In genomic region chr1:170149971-170150370, GRCh38 we compare ENCODE assay signal across 29 cellular contexts. TPM values are rescaled to one million over a fixed set of nuclear protein-coding genes. Genes with fewer than 3 reads are reported as not detected.
"Had no signal": no experiment of that assay in that cellular context is flagged by ENCODE, and none has a peak within 500 bp of the region (broad histone marks: within the 10 kb centered on the region; RNA-seq: fewer than 3 reads in every experiment).

No MANE protein-coding gene starts in this region.

- H3K4me1 Mint-ChIP-seq: activated CD4-positive, alpha-beta T cell treated with anti-CD3 and anti-CD28 coated beads, Interleukin-2, amount 10 ng/mL, durations not matched to agents 24 days and 14 days; central memory CD8-positive, alpha-beta T cell; memory B cell; naive B cell had no signal

- H3K4me1 ChIP-seq: breast epithelium, neural progenitor cell, sigmoid colon, spleen, tibial artery had no signal

- H3K36me3 Mint-ChIP-seq: neural progenitor cell had no signal

- H3K4me3 Mint-ChIP-seq: activated CD4-positive, alpha-beta T cell treated with anti-CD3 and anti-CD28 coated beads, Interleukin-2, amount 10 ng/mL, durations not matched to agents 24 days and 14 days; activated naive CD8-positive, alpha-beta T cell; activated T-helper 17 cell treated with anti-CD3 and anti-CD28 coated beads, Interleukin-2, amount 50 U/mL, for 72 hours; central memory CD8-positive, alpha-beta T cell; memory B cell; naive B cell; neural progenitor cell; stimulated activated naive CD8-positive, alpha-beta T cell treated with anti-CD3 and anti-CD28 coated beads, Interleukin-15, Interleukin-2, amounts not matched to agents 100 ng/mL and 50 ng/mL, for 24 hours; T-helper 2 cell treated with Interferon-gamma antibody and Interleukin-4, amounts not matched to agents 5 μg/mL and 100 μg/mL, for 36 hours had no signal

- H3K27ac ChIP-seq: breast epithelium, neural progenitor cell, sigmoid colon, spleen, tibial artery, VCaP had no signal

- H3K4me3 ChIP-seq: breast epithelium, mucosa of descending colon, neural progenitor cell, sigmoid colon, spleen, tibial artery had no signal

- H3K36me3 ChIP-seq: breast epithelium, neural progenitor cell, sigmoid colon, spleen, tibial artery had no signal

- DNase-seq: activated CD4-positive, alpha-beta T cell treated with anti-CD3 and anti-CD28 coated beads, Interleukin-2, amount 10 ng/mL, durations not matched to agents 24 days and 14 days; activated naive CD4-positive, alpha-beta T cell; activated T-cell treated with anti-CD3 and anti-CD28 coated beads, Interleukin-2, amount 50 U/mL, for 1 hour; effector memory CD4-positive, alpha-beta T cell; glutamatergic neuron; hippocampal formation; mucosa of descending colon; naive B cell; sigmoid colon; spleen; stimulated activated CD4-positive, alpha-beta T cell treated with anti-CD3 and anti-CD28 coated beads, Interleukin-4, amount 100 ng/mL, for 24 hours; tibial artery had no signal

- H3K27me3 ChIP-seq: breast epithelium, sigmoid colon, tibial artery had no signal

- H3K27ac Mint-ChIP-seq: activated CD4-positive, alpha-beta T cell treated with anti-CD3 and anti-CD28 coated beads, Interleukin-2, amount 10 ng/mL, durations not matched to agents 24 days and 14 days; activated naive CD8-positive, alpha-beta T cell; activated T-helper 17 cell treated with anti-CD3 and anti-CD28 coated beads, Interleukin-2, amount 50 U/mL, for 72 hours; memory B cell; naive B cell; neural progenitor cell; stimulated activated naive CD8-positive, alpha-beta T cell treated with anti-CD3 and anti-CD28 coated beads, Interleukin-15, Interleukin-2, amounts not matched to agents 100 ng/mL and 50 ng/mL, for 24 hours; T-helper 2 cell treated with Interferon-gamma antibody and Interleukin-4, amounts not matched to agents 5 μg/mL and 100 μg/mL, for 36 hours had no signal

- ATAC-seq: activated CD4-positive, CD25-positive, alpha-beta regulatory T cell treated with anti-CD3 and anti-CD28 coated beads, Interleukin-2, amount 50 U/mL, for 24 hours; activated T-helper 17 cell treated with anti-CD3 and anti-CD28 coated beads, Interleukin-2, amount 50 U/mL, for 72 hours; mucosa of descending colon had no signal

- H3K9me3 ChIP-seq: mucosa of descending colon had no signal

- H3K9me3 Mint-ChIP-seq: neural progenitor cell; T-helper 2 cell treated with Interferon-gamma antibody and Interleukin-4, amounts not matched to agents 5 μg/mL and 100 μg/mL, for 36 hours had no signal

- H3K27me3 Mint-ChIP-seq: activated naive CD8-positive, alpha-beta T cell had no signal

RNA-seq across cellular contexts. Expression of gene NTMT2, which starts 4.2 kb away (rescaled TPM):
- total RNA-seq: activated CD4-positive, alpha-beta T cell treated with anti-CD3 and anti-CD28 coated beads, Interleukin-2, amount 10 ng/mL, durations not matched to agents 24 days and 14 days; activated T-helper 17 cell treated with anti-CD3 and anti-CD28 coated beads, Interleukin-2, amount 50 U/mL, for 72 hours; breast epithelium; dermis microvascular lymphatic vessel endothelial cell; liver; mucosa of descending colon; omental fat pad; posterior vena cava; renal cortical epithelial cell; sigmoid colon; spleen had no signal
- polyA plus RNA-seq: esophagus, liver, sigmoid colon, spleen, urinary bladder had no signal
